Comparison of ENCODE assay signal across 21 cellular contexts in the genomic region with DNA sequence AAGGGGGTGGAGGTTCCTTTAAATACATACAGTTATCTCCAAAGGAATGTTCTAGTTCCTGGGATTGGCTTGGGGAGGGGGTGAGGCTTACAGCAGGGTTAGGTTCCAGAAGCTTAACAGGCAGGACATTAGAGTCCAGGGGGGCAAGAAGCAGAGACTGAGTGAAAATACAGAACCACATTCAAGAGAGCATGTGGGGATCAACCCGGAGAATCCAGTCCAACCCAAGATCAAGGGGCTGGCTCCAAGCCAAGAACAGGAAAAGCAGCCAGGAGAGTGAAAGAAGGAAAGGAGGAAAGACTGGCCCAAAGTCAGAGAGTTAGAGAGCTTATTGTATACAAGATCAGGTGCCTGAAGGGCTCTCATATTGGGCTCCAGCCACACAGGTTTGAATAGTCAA.
A peak's percentile ranks its signal among the peaks of the same experiment; 100 is the strongest.
DNase-seq lines count a peak whose midpoint lies in the region; ATAC-seq, FAIRE-seq and TF ChIP-seq lines count a peak whose summit lies in the region.
"Had no signal": no experiment of that assay in that cellular context is flagged by ENCODE, and none has a peak within 500 bp of the region (broad histone marks: within the 10 kb centered on the region; RNA-seq: fewer than 3 reads in every experiment).

No MANE protein-coding gene starts in this region.

- H3K9me3 Mint-ChIP-seq in Calu3 (ENCODE audit: low read depth, unreplicated experiment) (no peaks in the 10 kb centered on the region), nephron progenitor cell (peaks cover 37% of the 10 kb centered on the region)
- H3K9me3 Mint-ChIP-seq in naive thymus-derived CD4-positive, alpha-beta T cell: peaks cover 0 to 10% (median 4%) of the 10 kb centered on the region in 11 donors

- no peak overlapping the region for H2AFZ ChIP-seq in endothelial cell of umbilical vein (ENCODE audit: low read depth, low read length)
- H2AFZ ChIP-seq: GM23338 had no signal

- TF ChIP-seq POLR2A in endothelial cell of umbilical vein (IDR thresholded peaks at IDR 0.05; ENCODE audit: low read depth, low read length): no peak

- H3K4me1 ChIP-seq in endothelial cell of umbilical vein (ENCODE audit: control insufficient read depth, extremely low read depth, insufficient read depth, low read length): peaks cover 12% of the 10 kb centered on the region
- H3K4me1 ChIP-seq in naive thymus-derived CD4-positive, alpha-beta T cell (ENCODE audit: control insufficient read depth in 2 of 2, insufficient read depth in 2 of 2, low read length in 2 of 2): no peaks in the 10 kb centered on the region
- H3K4me1 ChIP-seq: A549 had no signal

- no peaks in the 10 kb centered on the region for H3K79me2 ChIP-seq in endothelial cell of umbilical vein (ENCODE audit: control insufficient read depth, insufficient read depth, low read length)

- TF ChIP-seq CTCF in Calu3 (IDR thresholded peaks at IDR 0.05; ENCODE audit: unreplicated experiment) (no peak), endothelial cell of umbilical vein (IDR thresholded peaks at IDR 0.05; ENCODE audit: extremely low read depth in 1 of 2, insufficient read depth in 1 of 2, low read depth in 1 of 2, low read length in 2 of 2) (no peak), nephron progenitor cell (IDR thresholded peaks at IDR 0.05) (no peak)

- intact Hi-C loops in Calu3 (cut with micrococcal nuclease; ENCODE audit: unreplicated experiment): no loop called here
- intact Hi-C loops in endothelial cell of umbilical vein (cut with micrococcal nuclease): no loop called here
- intact Hi-C loops in naive thymus-derived CD4-positive, alpha-beta T cell (cut with micrococcal nuclease): no loop called here

- peak; percentile 6 for DNase-seq in Calu3
- DNase-seq in endothelial cell of umbilical vein (ENCODE audit: low read depth, low spot score): peak; percentile 26
- no peak for DNase-seq in nephron progenitor cell
- no peak for DNase-seq in naive thymus-derived CD4-positive, alpha-beta T cell
- DNase-seq in NCI-H510A (lab: John Stamatoyannopoulos, UW): no peak
- no peak for DNase-seq in SKM-1 treated with dmso at 0.1 percent for 144 hours (lab: John Stamatoyannopoulos, UW; ENCODE audit: unreplicated experiment)
- no peak for DNase-seq in activated gamma-delta T cell treated with Interleukin-2 at 50 U/mL for 16 hours
- DNase-seq: COR-L47, DND-41, GF-D8, NCI-H1436, NCI-H2081 treated with DMSO at 0.1 percent for 48 hours, NCI-H345, NCI-H748 treated with DMSO at 0.1 percent for 48 hours, SHP77 had no signal

- H3K36me3 ChIP-seq in endothelial cell of umbilical vein (ENCODE audit: control insufficient read depth in 2 of 2, extremely low read depth in 1 of 2, insufficient read depth in 2 of 2, low read length in 2 of 2): no peaks in the 10 kb centered on the region
- no peaks in the 10 kb centered on the region for H3K36me3 ChIP-seq in naive thymus-derived CD4-positive, alpha-beta T cell (ENCODE audit: control insufficient read depth in 2 of 3, insufficient read depth in 3 of 3, low read length in 3 of 3)

- H3K4me1 Mint-ChIP-seq in Calu3 (ENCODE audit: low read depth, unreplicated experiment) (peaks cover 1% of the 10 kb centered on the region), nephron progenitor cell (peaks cover 53% of the 10 kb centered on the region)
- no peaks in the 10 kb centered on the region for H3K4me1 Mint-ChIP-seq in naive thymus-derived CD4-positive, alpha-beta T cell
- H3K4me1 Mint-ChIP-seq: CD14-positive monocyte, GM23338 had no signal

- no peaks in the 10 kb centered on the region for H3K9me1 ChIP-seq in endothelial cell of umbilical vein (replicated peaks; ENCODE audit: control insufficient read depth, extremely low read depth, insufficient read depth, low read length)

- no peak for FAIRE-seq in endothelial cell of umbilical vein (lab: Jason Lieb, UNC)
- FAIRE-seq: A549, HepG2 had no signal

- CTCF ChIA-PET in Calu3 (lab: Charles Lee) (interaction anchor here (0.8 kb wide), 1 partner anchor 10 kb away, joined by 3 read pairs; no protein-coding TSS in a partner anchor), endothelial cell of umbilical vein (lab: Charles Lee) (interaction anchor here (0.8 to 2.4 kb wide), 2 partner anchors 31 to 123 kb away, joined by 3 to 8 read pairs; no protein-coding TSS in a partner anchor)
- CTCF ChIA-PET in naive thymus-derived CD4-positive, alpha-beta T cell (lab: Charles Lee): no interaction called here

- H3K4me3 Mint-ChIP-seq in Calu3 (ENCODE audit: low read depth, unreplicated experiment) (no peak overlapping the region), nephron progenitor cell (no peak overlapping the region)
- no peak overlapping the region for H3K4me3 Mint-ChIP-seq in naive thymus-derived CD4-positive, alpha-beta T cell
- H3K4me3 Mint-ChIP-seq: CD14-positive monocyte, GM23338 had no signal

- TF ChIP-seq RAD21 in Ishikawa (IDR thresholded peaks at IDR 0.05; ENCODE audit: low read depth): no peak

- H3K9ac ChIP-seq in endothelial cell of umbilical vein (replicated peaks; ENCODE audit: extremely low read depth, insufficient read depth, low read length): no peak overlapping the region

- H3K36me3 Mint-ChIP-seq in Calu3 (ENCODE audit: insufficient read depth, unreplicated experiment): no peaks in the 10 kb centered on the region
- H3K36me3 Mint-ChIP-seq in nephron progenitor cell (ENCODE audit: low read depth): peaks cover 25% of the 10 kb centered on the region
- H3K36me3 Mint-ChIP-seq in naive thymus-derived CD4-positive, alpha-beta T cell: no peaks in the 10 kb centered on the region
- H3K36me3 Mint-ChIP-seq: CD14-positive monocyte had no signal

- no peak overlapping the region for H3K27ac ChIP-seq in endothelial cell of umbilical vein (ENCODE audit: insufficient read depth, low read depth, low read length)
- no peak overlapping the region for H3K27ac ChIP-seq in naive thymus-derived CD4-positive, alpha-beta T cell (ENCODE audit: low read depth, low read length)
- H3K27ac ChIP-seq: A549 had no signal

- H3K27me3 ChIP-seq in endothelial cell of umbilical vein (ENCODE audit: control insufficient read depth in 2 of 2, insufficient read depth in 2 of 2, low read length in 2 of 2): no peaks in the 10 kb centered on the region
- H3K27me3 ChIP-seq in naive thymus-derived CD4-positive, alpha-beta T cell (ENCODE audit: control insufficient read depth in 2 of 2, insufficient read depth in 2 of 2, low read length in 2 of 2): no peaks in the 10 kb centered on the region

- no peaks in the 10 kb centered on the region for H3K9me3 ChIP-seq in endothelial cell of umbilical vein (replicated peaks; ENCODE audit: control insufficient read depth, insufficient read depth, low read length)
- H3K9me3 ChIP-seq in naive thymus-derived CD4-positive, alpha-beta T cell (ENCODE audit: control insufficient read depth in 2 of 3, low read length in 3 of 3): no peaks in the 10 kb centered on the region
- H3K9me3 ChIP-seq: A549 had no signal

- BruUV-seq in Calu3 (replicated peaks; lab: Mats Ljungman, UMichigan): no TSS peak
- no TSS peak for BruUV-seq in endothelial cell of umbilical vein (replicated peaks; lab: Mats Ljungman, UMichigan)

- POLR2A ChIA-PET in endothelial cell of umbilical vein (lab: Charles Lee): no interaction called here
- POLR2A ChIA-PET in naive thymus-derived CD4-positive, alpha-beta T cell (lab: Charles Lee): no interaction called here

- no peak overlapping the region for H3K4me2 ChIP-seq in endothelial cell of umbilical vein (ENCODE audit: insufficient read depth, low read length)
- H3K4me2 ChIP-seq: A549, GM23338 had no signal

- H3K27me3 Mint-ChIP-seq in Calu3 (ENCODE audit: unreplicated experiment) (no peaks in the 10 kb centered on the region), nephron progenitor cell (ENCODE audit: low read depth, poor library complexity) (peaks cover 5% of the 10 kb centered on the region)
- peaks cover 10 to 30% (median 13%) of the 10 kb centered on the region in 5 donors for H3K27me3 Mint-ChIP-seq in naive thymus-derived CD4-positive, alpha-beta T cell

- H4K20me1 ChIP-seq in endothelial cell of umbilical vein (replicated peaks; ENCODE audit: control insufficient read depth, extremely low read depth, insufficient read depth, low read length): no peaks in the 10 kb centered on the region

- TF ChIP-seq EP300 in Ishikawa (IDR thresholded peaks at IDR 0.05; ENCODE audit: borderline replicate concordance): no peak

- ATAC-seq in naive thymus-derived CD4-positive, alpha-beta T cell: no peak
- ATAC-seq: A549, GM23338, HepG2, Panc1 had no signal

- dilution Hi-C loops in endothelial cell of umbilical vein (cut with MboI; ENCODE audit: extremely low pct_ligation_motif_present, low sequenced_read_pairs): no loop called here

- H3K4me3 ChIP-seq in endothelial cell of umbilical vein (replicated peaks in 1 of 3; ENCODE audit: insufficient read depth in 1 of 3, low read depth in 1 of 3, low read length in 3 of 3): no peak overlapping the region
- no peak overlapping the region for H3K4me3 ChIP-seq in naive thymus-derived CD4-positive, alpha-beta T cell (ENCODE audit: low read length)
- H3K4me3 ChIP-seq: A549, GM23338 had no signal

- H3K27ac Mint-ChIP-seq in Calu3 (ENCODE audit: unreplicated experiment): no peak overlapping the region
- peak overlapping the region; percentile 2 for H3K27ac Mint-ChIP-seq in nephron progenitor cell
- no peak overlapping the region for H3K27ac Mint-ChIP-seq in naive thymus-derived CD4-positive, alpha-beta T cell
- H3K27ac Mint-ChIP-seq: CD14-positive monocyte, GM23338 had no signal

TF ChIP-seq in Ishikawa, 13 proteins besides CTCF, POLR2A, EP300 and RAD21:
- TF ChIP-seq, protein P1, sequence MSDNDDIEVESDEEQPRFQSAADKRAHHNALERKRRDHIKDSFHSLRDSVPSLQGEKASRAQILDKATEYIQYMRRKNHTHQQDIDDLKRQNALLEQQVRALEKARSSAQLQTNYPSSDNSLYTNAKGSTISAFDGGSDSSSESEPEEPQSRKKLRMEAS (IDR thresholded peaks at IDR 0.05): no peak
- TF ChIP-seq NFIC (IDR thresholded peaks at IDR 0.05): peak; percentile 51; the same call in 1 of the 2 replicates
- no peak for TF ChIP-seq CEBPB (IDR thresholded peaks at IDR 0.05)
- no peak for TF ChIP-seq TCF12 (IDR thresholded peaks at IDR 0.05; ENCODE audit: low read depth)
- no peak for TF ChIP-seq TEAD4 (IDR thresholded peaks at IDR 0.05)

TF ChIP-seq in endothelial cell of umbilical vein, 7 proteins besides CTCF, POLR2A, EP300 and RAD21 (continues in another document):
- TF ChIP-seq, protein P1 (IDR thresholded peaks at IDR 0.05; ENCODE audit: insufficient read depth, insufficient read length): no peak
- no peak for TF ChIP-seq EZH2 (IDR thresholded peaks at IDR 0.05; ENCODE audit: borderline replicate concordance, low read depth, low read length, severe bottlenecking)
- TF ChIP-seq POLR2AphosphoS5 (IDR thresholded peaks at IDR 0.05; ENCODE audit: insufficient read depth, low read depth, low read length): no peak
- no peak for TF ChIP-seq GATA2 (IDR thresholded peaks at IDR 0.05; ENCODE audit: insufficient read depth, insufficient read length, low read depth, low read length)
- no peak for TF ChIP-seq FOS (IDR thresholded peaks at IDR 0.05; ENCODE audit: borderline replicate concordance, insufficient read depth, low read length)
- no peak for TF ChIP-seq MYC (IDR thresholded peaks at IDR 0.05; ENCODE audit: low read depth, low read length)

Comparison
In these comparisons a context has a peak if more than half of its experiments do, and no peak if none do; other contexts are left out.
1. DNase-seq: peak in Calu3 (single experiment) and endothelial cell of umbilical vein (single experiment); none in nephron progenitor cell (single experiment), naive thymus-derived CD4-positive, alpha-beta T cell (0 of 9), NCI-H510A (single experiment), SKM-1 treated with dmso at 0.1 percent for 144 hours (single experiment) and activated gamma-delta T cell treated with Interleukin-2 at 50 U/mL for 16 hours (single experiment).